In the genomic region with DNA sequence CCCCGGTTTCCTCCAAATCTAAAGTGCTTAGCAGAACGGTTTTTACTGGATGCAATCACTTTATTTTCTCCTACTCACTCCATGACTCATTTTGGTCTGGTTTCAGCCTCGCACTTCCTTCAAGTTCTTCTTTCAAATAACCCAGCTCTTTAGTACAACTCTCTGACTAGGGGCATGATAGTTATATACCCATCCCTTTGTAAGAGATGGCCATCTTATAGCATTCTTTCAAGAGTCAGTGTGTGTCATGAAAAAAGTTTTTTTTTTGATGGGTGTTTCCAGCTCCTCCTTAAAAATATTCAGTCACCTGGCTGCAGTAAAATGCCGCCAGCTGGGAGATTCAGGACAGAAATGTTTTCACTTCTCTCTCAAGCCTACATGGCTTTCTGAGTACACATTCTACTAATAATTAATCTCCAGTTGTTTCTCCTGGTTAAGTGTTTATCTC, we compare ENCODE assay signal across 12 cellular contexts.
DNase-seq lines count a peak whose midpoint lies in the region; ATAC-seq, FAIRE-seq and TF ChIP-seq lines count a peak whose summit lies in the region.
"Had no signal": no experiment of that assay in that cellular context is flagged by ENCODE, and none has a peak within 500 bp of the region (broad histone marks: within the 10 kb centered on the region; RNA-seq: fewer than 3 reads in every experiment).

No MANE protein-coding gene starts in this region.

- peak; percentile 43 for FAIRE-seq in keratinocyte (lab: Jason Lieb, UNC)
- FAIRE-seq: G401.6 had no signal

- H3K4me3 ChIP-seq in choroid plexus epithelial cell (ENCODE audit: low read depth, low read length) (no peak overlapping the region), keratinocyte (ENCODE audit: control insufficient read depth in 2 of 3, extremely low read depth in 1 of 3, insufficient read depth in 2 of 3, low read depth in 1 of 3, low read length in 3 of 3) (no peak overlapping the region), tibial artery (no peak overlapping the region), Peyer's patch (no peak overlapping the region)

- no peaks in the 10 kb centered on the region for H3K79me2 ChIP-seq in keratinocyte (ENCODE audit: control insufficient read depth, insufficient read depth, low read length)

- ATAC-seq in HG02588 (IDR thresholded peaks at IDR 0.05; ENCODE audit: unreplicated experiment) (no peak), GM18873 (IDR thresholded peaks at IDR 0.05; ENCODE audit: low FRiP score, unreplicated experiment) (no peak)

- H3K9me3 ChIP-seq in keratinocyte (ENCODE audit: control insufficient read depth, low read depth, low read length) (no peaks in the 10 kb centered on the region), tibial artery (peaks cover 0 to 5% (median 0%) of the 10 kb centered on the region in 3 donors), Peyer's patch (no peaks in the 10 kb centered on the region)

- H3K27me3 ChIP-seq in keratinocyte (ENCODE audit: control insufficient read depth, extremely low read depth, insufficient read depth, low read length) = no peaks in the 10 kb centered on the region
- H3K27me3 ChIP-seq in tibial artery = no peaks in the 10 kb centered on the region
- H3K27me3 ChIP-seq in Peyer's patch = no peaks in the 10 kb centered on the region

- dilution Hi-C loops in keratinocyte (cut with MboI; ENCODE audit: extremely low pct_ligation_motif_present, low sequenced_read_pairs) = no loop called here

- peak; percentile 80 for DNase-seq in MV-4-11 (lab: John Stamatoyannopoulos, UW)
- peak; percentile 80 for DNase-seq in choroid plexus epithelial cell (ENCODE audit: low read depth)
- DNase-seq in keratinocyte (ENCODE audit: low read depth, low spot score) = no peak
- DNase-seq in tibial artery = no peak
- DNase-seq in Peyer's patch = no peak
- DNase-seq in NCI-H524 (lab: John Stamatoyannopoulos, UW) = no peak
- DNase-seq: NCI-H146; stimulated activated CD4-positive, alpha-beta T cell treated with anti-CD3 and anti-CD28 coated beads, Interleukin-2, amount 100 ng/mL, for 24 hours; substantia nigra had no signal

- TF ChIP-seq CTCF in choroid plexus epithelial cell (conservative IDR thresholded peaks at IDR 0.05; ENCODE audit: low read depth, low read length) (no peak), keratinocyte (optimal IDR thresholded peaks at IDR 0.05 in 1 of 3, IDR thresholded peaks at IDR 0.05 in 1 of 3, conservative IDR thresholded peaks at IDR 0.05 in 1 of 3; ENCODE audit: extremely low read depth in 1 of 3, insufficient read depth in 2 of 3, low read length in 3 of 3) (no peak), tibial artery (IDR thresholded peaks at IDR 0.05) (no peak), Peyer's patch (IDR thresholded peaks at IDR 0.05) (no peak)

- H3K36me3 ChIP-seq in keratinocyte (ENCODE audit: control insufficient read depth in 2 of 2, extremely low read depth in 1 of 2, insufficient read depth in 2 of 2, low read length in 2 of 2) (no peaks in the 10 kb centered on the region), tibial artery (no peaks in the 10 kb centered on the region), Peyer's patch (no peaks in the 10 kb centered on the region)

- H3K9me1 ChIP-seq in keratinocyte (ENCODE audit: control insufficient read depth, extremely low read depth, insufficient read depth, low read length) = no peaks in the 10 kb centered on the region

- H3K4me2 ChIP-seq in keratinocyte (ENCODE audit: control insufficient read depth, extremely low read depth, insufficient read depth, low read depth, low read length) = no peak overlapping the region

- H4K20me1 ChIP-seq in keratinocyte (ENCODE audit: control insufficient read depth, extremely low read depth, insufficient read depth, low read length) = no peaks in the 10 kb centered on the region

- intact Hi-C loops in tibial artery (cut with DNase I; ENCODE audit: low total_unique reads) = no loop called here

- peaks cover 6% of the 10 kb centered on the region for H3K4me1 ChIP-seq in keratinocyte (ENCODE audit: control insufficient read depth, extremely low read depth, insufficient read depth, low read length)
- peaks cover 0 to 8% (median 0%) of the 10 kb centered on the region in 4 donors for H3K4me1 ChIP-seq in tibial artery
- H3K4me1 ChIP-seq in Peyer's patch = no peaks in the 10 kb centered on the region

- no peak for TF ChIP-seq POLR2A in Peyer's patch (IDR thresholded peaks at IDR 0.05)

- H2AFZ ChIP-seq in keratinocyte (ENCODE audit: control insufficient read depth, low read length) = no peak overlapping the region

- no peak overlapping the region for H3K27ac ChIP-seq in keratinocyte (ENCODE audit: control insufficient read depth, insufficient read depth, low read length)
- H3K27ac ChIP-seq in tibial artery = peak overlapping the region; percentile 14 to 31
- peak overlapping the region in 1 of 4 donors; percentile 8 for H3K27ac ChIP-seq in Peyer's patch

- no peak overlapping the region for H3K9ac ChIP-seq in keratinocyte (ENCODE audit: control insufficient read depth, extremely low read depth, insufficient read depth, low read length)

Comparison
In these comparisons a context has a peak if more than half of its experiments do, and no peak if none do; other contexts are left out.
1. DNase-seq: peak in MV-4-11 (single experiment) and choroid plexus epithelial cell (single experiment); none in keratinocyte (single experiment), tibial artery (0 of 2), Peyer's patch (0 of 3) and NCI-H524 (0 of 2).